ENCODE assay signal across 11 cellular contexts in the genomic region with DNA sequence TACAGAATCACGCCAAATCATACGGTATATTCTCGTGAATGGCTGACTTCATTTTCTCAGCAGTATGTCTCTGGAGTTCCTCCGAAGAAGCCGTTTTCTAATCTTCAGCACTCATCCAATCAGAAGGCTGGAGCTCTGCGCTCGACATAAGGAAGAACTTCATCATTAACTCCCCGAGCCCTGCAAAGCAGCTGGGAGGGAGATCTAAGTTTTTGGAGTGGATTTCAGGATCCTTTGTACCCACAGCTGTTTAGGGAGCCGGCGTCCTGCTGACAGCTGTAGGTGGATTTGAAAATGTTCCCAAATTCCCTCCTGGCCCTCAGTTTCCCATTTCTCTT. TPM values are rescaled to one million over a fixed set of nuclear protein-coding genes. Genes with fewer than 3 reads are reported as not detected.
DNase-seq lines count a peak whose midpoint lies in the region; ATAC-seq, FAIRE-seq and TF ChIP-seq lines count a peak whose summit lies in the region.
"Had no signal": no experiment of that assay in that cellular context is flagged by ENCODE, and none has a peak within 500 bp of the region (broad histone marks: within the 10 kb centered on the region; RNA-seq: fewer than 3 reads in every experiment).

No MANE protein-coding gene starts in this region.

- H3K9me3 ChIP-seq in A549: no peaks in the 10 kb centered on the region

- TF ChIP-seq RAD21 in A549 (conservative IDR thresholded peaks at IDR 0.05 in 1 of 2, IDR thresholded peaks at IDR 0.05 in 1 of 2): no peak

- CTCF ChIA-PET in A549 (lab: Yijun Ruan, JAX): interaction anchor here (0.9 kb wide), 1 partner anchor 18 kb away, joined by 3 read pairs; no protein-coding TSS in a partner anchor

- no peaks in the 10 kb centered on the region for H3K4me1 Mint-ChIP-seq in HFFc6 (ENCODE audit: low read depth)

- H3K27ac ChIP-seq in A549 (no peak overlapping the region), coronary artery (peak overlapping the region; percentile 72 to 83)

- TF ChIP-seq EP300 in A549 (IDR thresholded peaks at IDR 0.05): no peak

- 53% methylated on average over 10 of the region's 10 CpGs for WGBS in A549 (ENCODE audit: missing lambda C conversion rate)

- H3K27ac Mint-ChIP-seq in HFFc6: no peak overlapping the region; the same call in 1 of the 2 replicates

- peak overlapping the region; percentile 88 for H3K4me3 Mint-ChIP-seq in HFFc6

- FAIRE-seq in A549 (lab: Jason Lieb, UNC): no peak

- H3K9me3 Mint-ChIP-seq in HFFc6: peaks cover 9% of the 10 kb centered on the region; the same call in 1 of the 2 replicates

- H3K4me3 ChIP-seq in A549 (no peak overlapping the region), coronary artery (peak overlapping the region; percentile 69)

- no peak for TF ChIP-seq POLR2A in A549 (IDR thresholded peaks at IDR 0.05; ENCODE audit: low read length)

- DNase-seq in A549 (ENCODE audit: low read depth in 1 of 2, low spot score in 1 of 2): no peak
- no peak for DNase-seq in HFFc6
- no peak for DNase-seq in coronary artery (ENCODE audit: low spot score)
- DNase-seq in myocyte (ENCODE audit: low read depth): peak; percentile 82
- no peak for DNase-seq in dedifferentiated amniotic fluid mesenchymal stem cell (ENCODE audit: extremely low spot score)
- DNase-seq in NCI-H2029 treated with DMSO at 0.1 percent for 48 hours (lab: John Stamatoyannopoulos, UW): no peak
- DNase-seq: DND-41, NCI-H1048 had no signal

- TF ChIP-seq CTCF in A549 (IDR thresholded peaks at IDR 0.05): no peak
- no peak for TF ChIP-seq CTCF in HFFc6 (IDR thresholded peaks at IDR 0.05)
- TF ChIP-seq CTCF in coronary artery (IDR thresholded peaks at IDR 0.05): no peak

- peaks cover 5% of the 10 kb centered on the region for H3K27me3 Mint-ChIP-seq in HFFc6 (ENCODE audit: insufficient read depth)

- H3K4me2 ChIP-seq in A549: peak overlapping the region; percentile 22

- POLR2A ChIA-PET in A549 (lab: Yijun Ruan, JAX): no interaction called here

- no peak for ATAC-seq in A549
- ATAC-seq in esophagus mucosa: no peak
- no peak for ATAC-seq in HG02840 (IDR thresholded peaks at IDR 0.05; ENCODE audit: low FRiP score, unreplicated experiment)
- ATAC-seq: HCT116 had no signal

- H3K4me1 ChIP-seq in A549: no peaks in the 10 kb centered on the region

- H3K36me3 Mint-ChIP-seq in HFFc6 (ENCODE audit: low read depth): no peaks in the 10 kb centered on the region

TF ChIP-seq in A549, 52 proteins besides CTCF, POLR2A, EP300 and RAD21:
- TF ChIP-seq, protein P1, sequence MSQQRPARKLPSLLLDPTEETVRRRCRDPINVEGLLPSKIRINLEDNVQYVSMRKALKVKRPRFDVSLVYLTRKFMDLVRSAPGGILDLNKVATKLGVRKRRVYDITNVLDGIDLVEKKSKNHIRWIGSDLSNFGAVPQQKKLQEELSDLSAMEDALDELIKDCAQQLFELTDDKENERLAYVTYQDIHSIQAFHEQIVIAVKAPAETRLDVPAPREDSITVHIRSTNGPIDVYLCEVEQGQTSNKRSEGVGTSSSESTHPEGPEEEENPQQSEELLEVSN (IDR thresholded peaks at IDR 0.05; ENCODE audit: borderline replicate concordance, low read depth): no peak
- TF ChIP-seq MAFK (IDR thresholded peaks at IDR 0.05; ENCODE audit: partially characterized antibody) (no peak), PHF8 (IDR thresholded peaks at IDR 0.05; ENCODE audit: borderline replicate concordance, low read depth) (no peak), CBX2 (IDR thresholded peaks at IDR 0.05; ENCODE audit: borderline replicate concordance, low read depth) (no peak), KDM5A (IDR thresholded peaks at IDR 0.05) (no peak), CHD4 (IDR thresholded peaks at IDR 0.05; ENCODE audit: borderline replicate concordance) (no peak), MAZ (IDR thresholded peaks at IDR 0.05; ENCODE audit: borderline replicate concordance, low read depth, low read length) (no peak), SREBF2 (IDR thresholded peaks at IDR 0.05) (no peak), HOXB5 (CRISPR knock-in tag; IDR thresholded peaks at IDR 0.05) (no peak), EHMT2 (IDR thresholded peaks at IDR 0.05; ENCODE audit: low read depth) (no peak), FOSL2 (IDR thresholded peaks at IDR 0.05) (no peak), FOSL2 (CRISPR knock-in tag; IDR thresholded peaks at IDR 0.05) (no peak), FOXS1 (CRISPR knock-in tag; IDR thresholded peaks at IDR 0.05) (no peak), NPAS2 (CRISPR knock-in tag; IDR thresholded peaks at IDR 0.05; ENCODE audit: borderline replicate concordance) (no peak), ESRRA (IDR thresholded peaks at IDR 0.05; ENCODE audit: borderline replicate concordance, low read length) (no peak)
- TF ChIP-seq, protein P2, sequence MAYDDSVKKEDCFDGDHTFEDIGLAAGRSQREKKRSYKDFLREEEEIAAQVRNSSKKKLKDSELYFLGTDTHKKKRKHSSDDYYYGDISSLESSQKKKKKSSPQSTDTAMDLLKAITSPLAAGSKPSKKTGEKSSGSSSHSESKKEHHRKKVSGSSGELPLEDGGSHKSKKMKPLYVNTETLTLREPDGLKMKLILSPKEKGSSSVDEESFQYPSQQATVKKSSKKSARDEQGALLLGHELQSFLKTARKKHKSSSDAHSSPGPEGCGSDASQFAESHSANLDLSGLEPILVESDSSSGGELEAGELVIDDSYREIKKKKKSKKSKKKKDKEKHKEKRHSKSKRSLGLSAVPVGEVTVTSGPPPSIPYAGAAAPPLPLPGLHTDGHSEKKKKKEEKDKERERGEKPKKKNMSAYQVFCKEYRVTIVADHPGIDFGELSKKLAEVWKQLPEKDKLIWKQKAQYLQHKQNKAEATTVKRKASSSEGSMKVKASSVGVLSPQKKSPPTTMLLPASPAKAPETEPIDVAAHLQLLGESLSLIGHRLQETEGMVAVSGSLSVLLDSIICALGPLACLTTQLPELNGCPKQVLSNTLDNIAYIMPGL (CRISPR knock-in tag; IDR thresholded peaks at IDR 0.05; ENCODE audit: borderline replicate concordance): no peak

RNA-seq across cellular contexts. Expression of a gene that starts 40.7 kb away (rescaled TPM):
- polyA plus RNA-seq in A549 (2011; rRNA removed) (0.12 and 0.20 TPM in 2 replicates), A549 (2017; fragmentation: RNase III; extraction: RNeasy Plus Mini Kit Qiagen cat#74134 plus additional on column Dnase treatment) (0.28 to 0.65 TPM (median 0.29 TPM) in 3 replicates)
- polyA plus RNA-seq in A549 (2012; cell fraction: cytosol; rRNA removed): 0.05 and 0.09 TPM in 2 replicates
- polyA plus RNA-seq in A549 (2012; cell fraction: nucleus; rRNA removed): 0.13 and 0.18 TPM in 2 replicates
- 0.25 and 0.49 TPM in 2 replicates for polyA minus RNA-seq in A549 (2011; rRNA and poly(A)+ RNA removed)
- total RNA-seq in HFFc6 (2021; fragmentation: NEBNext Ultra II Directional; extraction: Animal tissue kit (Norgen Biotek cat#: 25700)): not detected
- total RNA-seq in myocyte (1.9 and 2.8 TPM in 2 replicates), esophagus mucosa (1.0 TPM)
- 2.3 TPM for polyA plus RNA-seq in myocyte (2012)

Comparison
In these comparisons a context has a peak if more than half of its experiments do, and no peak if none do; other contexts are left out.
1. H3K27ac ChIP-seq: peak in coronary artery (2 of 2); none in A549 (0 of 2).